Comparison of ENCODE assay signal across 17 cellular contexts in the genomic region with DNA sequence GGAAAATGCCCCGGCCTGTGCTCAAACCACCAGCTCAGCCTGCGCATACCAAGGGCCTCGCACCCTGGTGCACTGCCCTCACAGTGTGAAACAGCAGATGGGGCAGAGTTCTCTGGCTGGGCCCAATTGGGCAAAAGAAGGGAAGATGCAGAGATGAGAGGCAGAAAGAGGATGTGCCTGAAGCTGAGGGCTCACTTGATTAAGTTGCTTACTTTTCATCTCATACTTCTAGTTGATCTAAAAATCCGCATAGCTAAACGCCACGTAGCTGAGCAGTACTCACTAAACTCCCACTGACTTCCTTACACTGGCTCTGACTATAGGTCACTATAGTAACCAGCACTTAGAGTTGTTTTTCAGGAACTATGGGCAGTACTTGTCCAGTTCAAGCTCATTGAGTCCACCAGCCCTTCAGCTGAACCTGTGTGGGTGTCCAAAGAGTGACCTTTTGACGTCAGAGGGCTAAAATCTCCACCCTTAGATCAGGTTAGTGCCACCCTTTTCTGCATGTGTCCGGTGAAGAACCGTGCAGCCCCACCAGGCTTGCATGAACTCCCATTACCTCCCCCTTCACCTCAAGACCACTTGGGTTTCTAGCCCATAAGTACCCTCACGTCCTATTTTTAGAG.
DNase-seq lines count a peak whose midpoint lies in the region; ATAC-seq and TF ChIP-seq lines count a peak whose summit lies in the region.
"Had no signal": no experiment of that assay in that cellular context is flagged by ENCODE, and none has a peak within 500 bp of the region (broad histone marks: within the 10 kb centered on the region; RNA-seq: fewer than 3 reads in every experiment).

No MANE protein-coding gene starts in this region.

- ATAC-seq in left ventricle myocardium superior (peak; percentile 41), GM18868 (IDR thresholded peaks at IDR 0.05; ENCODE audit: unreplicated experiment) (no peak)
- ATAC-seq in activated CD8-positive, alpha-beta T cell treated with anti-CD3 and anti-CD28 coated beads, Interleukin-2, amount 10 ng/mL, durations not matched to agents 7 days and 5 days = no peak

- H3K36me3 Mint-ChIP-seq in activated CD8-positive, alpha-beta T cell treated with anti-CD3 and anti-CD28 coated beads, Interleukin-2, amount 10 ng/mL, durations not matched to agents 7 days and 5 days (ENCODE audit: low read depth) = peaks cover 84% of the 10 kb centered on the region
- H3K36me3 Mint-ChIP-seq in immature natural killer cell = peaks cover 7 to 19% (median 18%) of the 10 kb centered on the region in 3 donors

- no peak overlapping the region for H3K27ac ChIP-seq in left ventricle myocardium inferior (replicated peaks)
- H3K27ac ChIP-seq in adrenal gland = no peak overlapping the region
- H3K27ac ChIP-seq: prostate gland had no signal

- POLR2A ChIA-PET in activated CD8-positive, alpha-beta T cell treated with anti-CD3 and anti-CD28 coated beads, Interleukin-2, amount 10 ng/mL, durations not matched to agents 7 days and 5 days (lab: Charles Lee) = interaction anchor here (0.6 to 3.5 kb wide), 7 partner anchors 10 to 53 kb away, joined by 3 to 16 read pairs (median 6); no protein-coding TSS in a partner anchor

- DNase-seq in left ventricle myocardium superior (no peak), left ventricle myocardium inferior (no peak), immature natural killer cell (no peak), adrenal gland (no peak), germinal center (ENCODE audit: low spot score) (no peak)
- peak; percentile 19 for DNase-seq in activated CD8-positive, alpha-beta T cell treated with anti-CD3 and anti-CD28 coated beads, Interleukin-2, amount 10 ng/mL, durations not matched to agents 7 days and 5 days
- DNase-seq: activated CD4-positive, alpha-beta T cell treated with anti-CD3 and anti-CD28 coated beads for 4 hours; central memory CD4-positive, alpha-beta T cell; DMS153; HFFc6; hippocampal formation; left cardiac atrium; NCI-H1048; SHP77; stimulated activated CD4-positive, alpha-beta T cell treated with anti-CD3 and anti-CD28 coated beads, Interleukin-12 subunit alpha, Interleukin-12 subunit beta, amount 100 ng/mL, for 4 hours had no signal

- H3K4me1 ChIP-seq in left ventricle myocardium inferior = peaks cover 6% of the 10 kb centered on the region
- no peaks in the 10 kb centered on the region for H3K4me1 ChIP-seq in adrenal gland (replicated peaks in 1 of 2)
- H3K4me1 ChIP-seq: prostate gland had no signal

- H3K36me3 ChIP-seq in left ventricle myocardium inferior (no peaks in the 10 kb centered on the region), adrenal gland (replicated peaks in 1 of 2) (no peaks in the 10 kb centered on the region)
- H3K36me3 ChIP-seq: prostate gland had no signal

- no peak overlapping the region for H3K4me3 Mint-ChIP-seq in activated CD8-positive, alpha-beta T cell treated with anti-CD3 and anti-CD28 coated beads, Interleukin-2, amount 10 ng/mL, durations not matched to agents 7 days and 5 days
- H3K4me3 Mint-ChIP-seq in immature natural killer cell = peak overlapping the region in 1 of 5 donors; percentile 64
- H3K4me3 Mint-ChIP-seq: HFFc6 had no signal

- no peak for TF ChIP-seq CTCF in left ventricle myocardium inferior (IDR thresholded peaks at IDR 0.05; ENCODE audit: borderline replicate concordance)
- no peak for TF ChIP-seq CTCF in adrenal gland (IDR thresholded peaks at IDR 0.05)

- H3K4me3 ChIP-seq in left ventricle myocardium inferior = no peak overlapping the region
- no peak overlapping the region for H3K4me3 ChIP-seq in adrenal gland
- H3K4me3 ChIP-seq: prostate gland had no signal

- H3K27ac Mint-ChIP-seq in activated CD8-positive, alpha-beta T cell treated with anti-CD3 and anti-CD28 coated beads, Interleukin-2, amount 10 ng/mL, durations not matched to agents 7 days and 5 days = peak overlapping the region; percentile 89
- peak overlapping the region; percentile 2 to 87 (median 82) for H3K27ac Mint-ChIP-seq in immature natural killer cell

- WGBS in adrenal gland, 4 donors = 84 to 92% (median 86%) methylated on average over 10 of the region's 10 CpGs

- TF ChIP-seq POLR2A in adrenal gland (IDR thresholded peaks at IDR 0.05) = no peak

- intact Hi-C loops in left ventricle myocardium superior (cut with micrococcal nuclease) = no loop called here
- intact Hi-C loops in left ventricle myocardium inferior (cut with micrococcal nuclease) = no loop called here
- intact Hi-C loops in adrenal gland (cut with DNase I) = no loop called here

- no peaks in the 10 kb centered on the region for H3K27me3 Mint-ChIP-seq in activated CD8-positive, alpha-beta T cell treated with anti-CD3 and anti-CD28 coated beads, Interleukin-2, amount 10 ng/mL, durations not matched to agents 7 days and 5 days (ENCODE audit: low read depth)
- peaks cover 4 to 7% (median 7%) of the 10 kb centered on the region in 3 donors for H3K27me3 Mint-ChIP-seq in immature natural killer cell (ENCODE audit: low read depth in 3 of 3)

- H3K9me3 Mint-ChIP-seq in activated CD8-positive, alpha-beta T cell treated with anti-CD3 and anti-CD28 coated beads, Interleukin-2, amount 10 ng/mL, durations not matched to agents 7 days and 5 days (ENCODE audit: insufficient read depth) = peaks cover 11% of the 10 kb centered on the region
- peaks cover 0 to 5% (median 0%) of the 10 kb centered on the region in 6 donors for H3K9me3 Mint-ChIP-seq in immature natural killer cell

- CTCF ChIA-PET in activated CD8-positive, alpha-beta T cell treated with anti-CD3 and anti-CD28 coated beads, Interleukin-2, amount 10 ng/mL, durations not matched to agents 7 days and 5 days (lab: Charles Lee) = interaction anchor here (0.9 to 3.2 kb wide), 12 partner anchors 9 to 280 kb away, joined by 3 to 16 read pairs (median 4); no protein-coding TSS in a partner anchor

- H3K4me1 Mint-ChIP-seq in activated CD8-positive, alpha-beta T cell treated with anti-CD3 and anti-CD28 coated beads, Interleukin-2, amount 10 ng/mL, durations not matched to agents 7 days and 5 days (ENCODE audit: low read depth) = peaks cover 75% of the 10 kb centered on the region
- H3K4me1 Mint-ChIP-seq in immature natural killer cell = peaks cover 55 to 61% of the 10 kb centered on the region in 2 donors

- H3K27me3 ChIP-seq in left ventricle myocardium inferior (ENCODE audit: low read depth) = no peaks in the 10 kb centered on the region
- H3K27me3 ChIP-seq in adrenal gland = no peaks in the 10 kb centered on the region

- peaks cover 10% of the 10 kb centered on the region for H3K9me3 ChIP-seq in left ventricle myocardium inferior (replicated peaks)
- no peaks in the 10 kb centered on the region for H3K9me3 ChIP-seq in adrenal gland (replicated peaks in 1 of 3)
- H3K9me3 ChIP-seq: prostate gland had no signal
